Comparison of ENCODE assay signal across 1 cellular context in genomic region chr17:50425682-50426471, GRCh38.
A peak's percentile ranks its signal among the peaks of the same experiment; 100 is the strongest.
TF ChIP-seq lines count a peak whose summit lies in the region.

Gene ACSF2 (plus strand): TSS chr17:50426218. CDS start chr17:50426262, 44 bp downstream.

TF ChIP-seq in HepG2, 621 proteins besides CTCF, POLR2A, EP300 and RAD21 (continued from another document and continues in another):
- no peak for TF ChIP-seq RERE (CRISPR knock-in tag; IDR thresholded peaks at IDR 0.05; ENCODE audit: low read depth)
- no peak for TF ChIP-seq TRIM24 (CRISPR knock-in tag; IDR thresholded peaks at IDR 0.05)
- TF ChIP-seq MLX (CRISPR knock-in tag; IDR thresholded peaks at IDR 0.05): peak; percentile 31; the same call in 1 of the 2 replicates
- peak; percentile 81; the same call in 1 of the 2 replicates for TF ChIP-seq REXO4 (CRISPR knock-in tag; IDR thresholded peaks at IDR 0.05; ENCODE audit: borderline replicate concordance)
- TF ChIP-seq SAFB2 (CRISPR knock-in tag; IDR thresholded peaks at IDR 0.05; ENCODE audit: borderline replicate concordance, low read depth): 0 out of 2 replicates have a peak, but pooled peaks have one; percentile 28
- no peak for TF ChIP-seq KAT7 (CRISPR knock-in tag; IDR thresholded peaks at IDR 0.05; ENCODE audit: borderline replicate concordance)
- TF ChIP-seq ZSCAN31 (CRISPR knock-in tag; IDR thresholded peaks at IDR 0.05; ENCODE audit: low read depth): no peak
- no peak for TF ChIP-seq XBP1 (CRISPR knock-in tag; IDR thresholded peaks at IDR 0.05)
- peak; percentile 51; the same call in 1 of the 2 replicates for TF ChIP-seq ERF (CRISPR knock-in tag; IDR thresholded peaks at IDR 0.05)
- TF ChIP-seq MEIS2 (CRISPR knock-in tag; IDR thresholded peaks at IDR 0.05): peak; percentile 51; the same call in 1 of the 2 replicates
- TF ChIP-seq TAF15 (IDR thresholded peaks at IDR 0.05; ENCODE audit: low read depth, low read length, poor library complexity, severe bottlenecking): peak; percentile 52
- no peak for TF ChIP-seq NFKBIZ (CRISPR knock-in tag; IDR thresholded peaks at IDR 0.05)
- peak; percentile 24; the same call in 1 of the 2 replicates for TF ChIP-seq GATAD2A (CRISPR knock-in tag; IDR thresholded peaks at IDR 0.05)
- no peak for TF ChIP-seq SRF (IDR thresholded peaks at IDR 0.05; ENCODE audit: low read depth, low read length)
- no peak for TF ChIP-seq CBX2 (IDR thresholded peaks at IDR 0.05; ENCODE audit: low read depth, low read length)
- no peak for TF ChIP-seq CBX2 (CRISPR knock-in tag; IDR thresholded peaks at IDR 0.05; ENCODE audit: low read depth)
- peak; percentile 73; the same call in 1 of the 2 replicates for TF ChIP-seq SAP130 (CRISPR knock-in tag; IDR thresholded peaks at IDR 0.05; ENCODE audit: low read depth)
- peak; percentile 71 for TF ChIP-seq ZNF777 (CRISPR knock-in tag; IDR thresholded peaks at IDR 0.05)
- TF ChIP-seq RFXAP (CRISPR knock-in tag; IDR thresholded peaks at IDR 0.05; ENCODE audit: borderline replicate concordance): peak; percentile 46; the same call in 1 of the 2 replicates
- peak; percentile 5 for TF ChIP-seq CBX1 (IDR thresholded peaks at IDR 0.05; ENCODE audit: low read depth)
- TF ChIP-seq ZNF276 (CRISPR knock-in tag; IDR thresholded peaks at IDR 0.05; ENCODE audit: low read depth): no peak
- peak; percentile 59 for TF ChIP-seq TFDP2 (CRISPR knock-in tag; IDR thresholded peaks at IDR 0.05)
- TF ChIP-seq SP4 (CRISPR knock-in tag; IDR thresholded peaks at IDR 0.05): 0 out of 2 replicates have a peak, but pooled peaks have one; percentile 35
- TF ChIP-seq ZNF17 (CRISPR knock-in tag; IDR thresholded peaks at IDR 0.05): no peak
- TF ChIP-seq ZNF678 (CRISPR knock-in tag; IDR thresholded peaks at IDR 0.05): 0 out of 2 replicates have a peak, but pooled peaks have one; percentile 23
- peak; percentile 34 for TF ChIP-seq UBTF (CRISPR knock-in tag; IDR thresholded peaks at IDR 0.05)
- TF ChIP-seq GABPA (IDR thresholded peaks at IDR 0.05; ENCODE audit: low read depth, low read length): no peak
- 0 out of 2 replicates have a peak, but pooled peaks have one; percentile 8 for TF ChIP-seq GABPA (CRISPR knock-in tag; IDR thresholded peaks at IDR 0.05; ENCODE audit: low read depth)
- peak; percentile 84 for TF ChIP-seq RBFOX2 (IDR thresholded peaks at IDR 0.05; ENCODE audit: low read depth, low read length)
- no peak for TF ChIP-seq ZNF773 (CRISPR knock-in tag; IDR thresholded peaks at IDR 0.05; ENCODE audit: borderline replicate concordance)
- no peak for TF ChIP-seq MAFK (conservative IDR thresholded peaks at IDR 0.05 in 1 of 2, IDR thresholded peaks at IDR 0.05 in 1 of 2; ENCODE audit: low read length in 2 of 2)
- TF ChIP-seq ZNF318 (CRISPR knock-in tag; IDR thresholded peaks at IDR 0.05): no peak
- TF ChIP-seq MED8 (CRISPR knock-in tag; IDR thresholded peaks at IDR 0.05; ENCODE audit: insufficient replicate concordance): no peak
- TF ChIP-seq ZNF580 (CRISPR knock-in tag; IDR thresholded peaks at IDR 0.05; ENCODE audit: borderline replicate concordance, low read depth): no peak
- TF ChIP-seq ZBTB34 (CRISPR knock-in tag; IDR thresholded peaks at IDR 0.05): 0 out of 2 replicates have a peak, but pooled peaks have one; percentile 15
- TF ChIP-seq THAP8 (CRISPR knock-in tag; IDR thresholded peaks at IDR 0.05; ENCODE audit: borderline replicate concordance): peak; percentile 68; the same call in 1 of the 2 replicates
